In the genomic region with DNA sequence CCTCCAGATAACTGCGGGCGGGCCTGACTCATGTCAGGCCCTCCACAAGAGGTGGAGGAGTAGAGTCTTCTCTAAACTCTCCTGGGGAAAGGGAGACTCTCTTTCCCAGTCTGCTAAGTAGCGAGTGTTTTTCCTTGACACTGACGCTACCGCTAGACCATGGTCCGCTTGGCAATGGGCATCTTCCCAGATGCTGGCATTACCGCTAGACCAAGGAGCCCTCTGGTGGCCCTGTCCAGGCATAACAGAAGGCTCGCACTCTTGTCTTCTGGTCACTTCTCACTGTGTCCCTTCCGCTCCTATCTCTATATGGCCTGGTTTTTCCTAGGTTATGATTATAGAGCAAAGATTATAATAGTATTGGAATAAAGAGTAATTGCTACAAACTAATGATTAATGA, we compare ENCODE assay signal across 8 cellular contexts. TPM values are rescaled to one million over a fixed set of nuclear protein-coding genes. Genes with fewer than 3 reads are reported as not detected.
A peak's percentile ranks its signal among the peaks of the same experiment; 100 is the strongest.
DNase-seq lines count a peak whose midpoint lies in the region; ATAC-seq, FAIRE-seq and TF ChIP-seq lines count a peak whose summit lies in the region.
"Not testable (repeated sequence)": the region's sequence is repeated elsewhere in the genome, so short reads cannot be mapped to it uniquely, and the experiment has no call there.

No MANE protein-coding gene starts in this region.

- not testable (repeated sequence) for H3K4me1 ChIP-seq in GM12878 (ENCODE audit: control insufficient read depth, insufficient read depth, low read length)
- H3K4me1 ChIP-seq in esophagus muscularis mucosa (peaks cover 18 to 24% (median 19%) of the 10 kb centered on the region in 4 donors), psoas muscle (peaks cover 29% of the 10 kb centered on the region)

- SMC1A ChIA-PET in GM12878 (lab: Charles Lee; ENCODE audit: uncharacterized antibody, unreplicated experiment): not testable (repeated sequence)

- FAIRE-seq in GM12878 (lab: Jason Lieb, UNC): not testable (repeated sequence)

- RAD21 ChIA-PET in GM12878 (lab: Charles Lee; ENCODE audit: unreplicated experiment): not testable (repeated sequence)

- not testable (repeated sequence) for ATAC-seq in GM12878, psoas muscle

- not testable (repeated sequence) for H4K20me1 ChIP-seq in GM12878 (ENCODE audit: control insufficient read depth, insufficient read depth)

- peak; percentile 40 for TF ChIP-seq CTCF in AG04450 (IDR thresholded peaks at IDR 0.05; ENCODE audit: low read depth, low read length)
- peak; percentile 2 for TF ChIP-seq CTCF in GM10248 (IDR thresholded peaks at IDR 0.05; ENCODE audit: control extremely low read depth, extremely low read depth, low read depth, missing control alignments)
- TF ChIP-seq CTCF in LNCaP clone FGC (IDR thresholded peaks at IDR 0.05; ENCODE audit: control insufficient read depth, extremely low read depth, insufficient read depth): peak; percentile 41; the same call in 1 of the 2 replicates
- peak; percentile 34 for TF ChIP-seq CTCF in RWPE1 (conservative IDR thresholded peaks at IDR 0.05; ENCODE audit: low read depth)
- peak in 2 of 3 experiments; percentile 6 to 29; a peak in 1 of 6 replicates for TF ChIP-seq CTCF in GM12878 (IDR thresholded peaks at IDR 0.05 in 2 of 3, conservative IDR thresholded peaks at IDR 0.05 in 1 of 3; ENCODE audit: control insufficient read depth in 2 of 3, extremely low read depth in 1 of 3, insufficient read depth in 1 of 3, low read depth in 3 of 3, low read length in 3 of 3)
- TF ChIP-seq CTCF in esophagus muscularis mucosa (IDR thresholded peaks at IDR 0.05): peak; percentile 20 to 40 (median 24)
- TF ChIP-seq CTCF in kidney epithelial cell (IDR thresholded peaks at IDR 0.05; ENCODE audit: insufficient read depth, low read length, poor library complexity, severe bottlenecking): peak; percentile 12
- peak; percentile 34 for TF ChIP-seq CTCF in psoas muscle (IDR thresholded peaks at IDR 0.05)

- not testable (repeated sequence) for TF ChIP-seq RAD21 in GM12878 (IDR thresholded peaks at IDR 0.05; ENCODE audit: insufficient read depth, low read depth, low read length)

- POLR2A ChIA-PET in AG04450 (lab: Yijun Ruan, JAX); GM10248 (lab: Yijun Ruan, JAX); RWPE1 (lab: Yijun Ruan, JAX; ENCODE audit: low non-redundant PET); GM12878 (lab: Charles Lee): not testable (repeated sequence)

- H3K79me2 ChIP-seq in GM12878 (ENCODE audit: control insufficient read depth, insufficient read depth, low read length): not testable (repeated sequence)

- not testable (repeated sequence) for H3K27me3 ChIP-seq in AG04450 (ENCODE audit: control insufficient read depth, insufficient read depth, low read length); GM12878 (replicated peaks in 1 of 2; ENCODE audit: control insufficient read depth in 2 of 2, insufficient read depth in 2 of 2, low read length in 1 of 2); esophagus muscularis mucosa; kidney epithelial cell (ENCODE audit: control insufficient read depth, insufficient read depth, low read length); psoas muscle (ENCODE audit: insufficient read depth in 3 of 3, low read length in 2 of 3)

- peaks cover 14 to 30% of the 10 kb centered on the region in 2 experiments for H3K36me3 ChIP-seq in GM12878 (ENCODE audit: control insufficient read depth in 2 of 2, insufficient read depth in 2 of 2, low read length in 1 of 2)
- H3K36me3 ChIP-seq in esophagus muscularis mucosa: peaks cover 0 to 69% (median 39%) of the 10 kb centered on the region in 4 donors
- H3K36me3 ChIP-seq in kidney epithelial cell (ENCODE audit: control insufficient read depth, insufficient read depth, low read length): not testable (repeated sequence)
- peaks cover 0 to 70% of the 10 kb centered on the region in 2 donors for H3K36me3 ChIP-seq in psoas muscle (ENCODE audit: insufficient read depth in 1 of 2, low read depth in 1 of 2)

- not testable (repeated sequence) for TF ChIP-seq POLR2A in GM12878 (IDR thresholded peaks at IDR 0.05; ENCODE audit: low read depth, low read length); esophagus muscularis mucosa (IDR thresholded peaks at IDR 0.05; ENCODE audit: low read depth)

- not testable (repeated sequence) for H3K4me2 ChIP-seq in GM12878 (ENCODE audit: control insufficient read depth, insufficient read depth)

- BruUV-seq in GM12878 (replicated peaks; lab: Mats Ljungman, UMichigan): not testable (repeated sequence)

- not testable (repeated sequence) for H3K9ac ChIP-seq in GM12878 (ENCODE audit: control insufficient read depth, insufficient read depth, low read length)

- not testable (repeated sequence) for H2AFZ ChIP-seq in GM12878 (ENCODE audit: control insufficient read depth, low read depth, low read length)

- H3K9me3 ChIP-seq in AG04450 (ENCODE audit: control insufficient read depth, insufficient read depth, low read length); GM12878 (replicated peaks; ENCODE audit: control insufficient read depth, insufficient read depth, low read length); esophagus muscularis mucosa; psoas muscle: not testable (repeated sequence)

- not testable (repeated sequence) for H3K27ac ChIP-seq in AG04450 (ENCODE audit: low read depth, low read length); RWPE1; GM12878 (ENCODE audit: control insufficient read depth, insufficient read depth); esophagus muscularis mucosa (replicated peaks in 1 of 4); psoas muscle

- intact Hi-C loops in GM12878 (cut with micrococcal nuclease; ENCODE audit: unreplicated experiment); esophagus muscularis mucosa (cut with DNase I): not testable (repeated sequence)
- intact Hi-C loops in psoas muscle (cut with DNase I): loop anchor here in 1 of 2 donors (2.0 kb wide), 1 partner anchor 36 kb away; no protein-coding TSS in a partner anchor

- CTCF ChIA-PET in AG04450 (lab: Charles Lee); RWPE1 (lab: Yijun Ruan, JAX): not testable (repeated sequence)
- CTCF ChIA-PET in GM10248 (lab: Yijun Ruan, JAX): interaction anchor here (1.6 kb wide), 1 partner anchor 8 kb away, joined by 4 read pairs; no protein-coding TSS in a partner anchor
- CTCF ChIA-PET in GM12878 (lab: Yijun Ruan, JAX): interaction anchor here (0.8 kb wide), 1 partner anchor 9 kb away, joined by 3 read pairs; no protein-coding TSS in a partner anchor

- WGBS in GM12878 (ENCODE audit: insufficient coverage, insufficient replicate concordance, low lambda C conversion rate, missing lambda C conversion rate): 97% methylated on average over 9 of the region's 9 CpGs
- 91% methylated on average over 9 of the region's 9 CpGs for WGBS in esophagus muscularis mucosa
- 96 to 98% (median 97%) methylated on average over 9 of the region's 9 CpGs for WGBS in psoas muscle, 3 donors

- H3K4me3 ChIP-seq in AG04450 (ENCODE audit: low read depth, low read length); LNCaP clone FGC (ENCODE audit: low read depth, low read length); GM12878; esophagus muscularis mucosa; kidney epithelial cell (ENCODE audit: low read depth, low read length); psoas muscle: not testable (repeated sequence)

- DNase-seq in AG04450 (ENCODE audit: low read depth, low spot score); GM10248 (ENCODE audit: extremely low spot score); LNCaP clone FGC (ENCODE audit: low read depth); RWPE1 (ENCODE audit: low spot score); GM12878 (ENCODE audit: low read depth, low spot score); esophagus muscularis mucosa (ENCODE audit: extremely low spot score); kidney epithelial cell (ENCODE audit: low read depth); psoas muscle: not testable (repeated sequence)

- in situ Hi-C loops in GM12878 (cut with MboI): not testable (repeated sequence)

- TF ChIP-seq EP300 in GM12878 (IDR thresholded peaks at IDR 0.05; ENCODE audit: borderline replicate concordance in 1 of 2, control insufficient read depth in 1 of 2, low read depth in 2 of 2, low read length in 2 of 2); esophagus muscularis mucosa (IDR thresholded peaks at IDR 0.05): not testable (repeated sequence)

RNA-seq across cellular contexts. Expression of a gene that starts 28.5 kb away (rescaled TPM):
- 38.4 and 39.2 TPM in 2 replicates for polyA plus RNA-seq in AG04450 (2011; rRNA removed)
- polyA minus RNA-seq in AG04450 (2011; rRNA and poly(A)+ RNA removed): 74.1 and 75.7 TPM in 2 replicates
- total RNA-seq in GM12878 (2013; cell fraction: nucleolus; rRNA removed): 59.0 and 62.6 TPM in 2 replicates
- total RNA-seq in GM12878 (2014; rRNA removed): 17.5 and 21.2 TPM in 2 replicates
- total RNA-seq in GM12878 (2014; rRNA removed; fragmentation: Illumina TruSeq; extraction: Trizol): 11.0 and 11.9 TPM in 2 replicates
- 23.8 and 30.2 TPM in 2 replicates for total RNA-seq in GM12878 (2021)
- polyA plus RNA-seq in GM12878 (2011; ENCODE audit: low read depth): 5.6 TPM
- 15.2 and 19.2 TPM in 2 replicates for polyA plus RNA-seq in GM12878 (2011; rRNA removed)
- 18.5 and 23.2 TPM in 2 replicates for polyA plus RNA-seq in GM12878 (2011; cell fraction: cytosol; rRNA removed)
- polyA plus RNA-seq in GM12878 (2011; cell fraction: nucleus; rRNA removed): 68.1 and 95.2 TPM in 2 replicates
- 6.9 and 8.4 TPM in 2 replicates for polyA plus RNA-seq in GM12878 (2012)
- polyA plus RNA-seq in GM12878 (2014; fragmentation: Illumina TruSeq; extraction: Trizol): 16.4 and 18.4 TPM in 2 replicates
- 1 to 10 TPM; 2.5 to 3.2 TPM for polyA plus RNA-seq in GM12878 (2014; fragmentation: Nextera tagmentation; extraction: Ambion mirVana)
- 24.1 and 29.4 TPM in 2 replicates for polyA plus RNA-seq in GM12878 (2014; rRNA removed)
- polyA plus RNA-seq in GM12878 (2016; fragmentation: Nextera tagmentation; extraction: Ambion mirVana): 10 to 100 TPM; 10.8 to 12.2 TPM
- 36.1 and 36.3 TPM in 2 replicates for polyA minus RNA-seq in GM12878 (2011; rRNA and poly(A)+ RNA removed)
- 8.0 and 19.9 TPM in 2 replicates for polyA minus RNA-seq in GM12878 (2011; cell fraction: cytosol; rRNA and poly(A)+ RNA removed)
- polyA minus RNA-seq in GM12878 (2011; cell fraction: nucleus; rRNA and poly(A)+ RNA removed): 32.5 and 55.5 TPM in 2 replicates
- total RNA-seq in esophagus muscularis mucosa: 10 to 100 TPM; 13.6 to 16.4 (median 14.6) TPM
- total RNA-seq in kidney epithelial cell: 20.9 and 25.0 TPM in 2 replicates
- 1 to 10 TPM; 3.1 to 4.8 (median 3.8) TPM for total RNA-seq in psoas muscle
- polyA plus RNA-seq in psoas muscle: 1 to 10 TPM; 1.6 to 4.4 (median 2.7) TPM

RNA-seq across cellular contexts. Expression of a gene that starts 31.7 kb away (rescaled TPM):
- polyA plus RNA-seq in AG04450 (2011; rRNA removed): 15.9 and 20.3 TPM in 2 replicates
- 19.9 and 24.9 TPM in 2 replicates for polyA minus RNA-seq in AG04450 (2011; rRNA and poly(A)+ RNA removed)
- total RNA-seq in GM12878 (2013; cell fraction: nucleolus; rRNA removed): 66.7 and 70.4 TPM in 2 replicates
- total RNA-seq in GM12878 (2014; rRNA removed): 9.4 and 10.6 TPM in 2 replicates
- 10.2 and 11.6 TPM in 2 replicates for total RNA-seq in GM12878 (2014; rRNA removed; fragmentation: Illumina TruSeq; extraction: Trizol)
- total RNA-seq in GM12878 (2021): 16.5 and 17.4 TPM in 2 replicates
- 6.6 TPM for polyA plus RNA-seq in GM12878 (2011; ENCODE audit: low read depth)
- 18.4 and 21.5 TPM in 2 replicates for polyA plus RNA-seq in GM12878 (2011; rRNA removed)
- polyA plus RNA-seq in GM12878 (2011; cell fraction: cytosol; rRNA removed): 8.4 and 8.9 TPM in 2 replicates
- polyA plus RNA-seq in GM12878 (2011; cell fraction: nucleus; rRNA removed): 21.7 and 21.9 TPM in 2 replicates
- 6.2 and 6.9 TPM in 2 replicates for polyA plus RNA-seq in GM12878 (2012)
- 15.8 and 18.8 TPM in 2 replicates for polyA plus RNA-seq in GM12878 (2014; fragmentation: Illumina TruSeq; extraction: Trizol)
- polyA plus RNA-seq in GM12878 (2014; fragmentation: Nextera tagmentation; extraction: Ambion mirVana): 1 to 10 TPM; 2.3 to 2.7 TPM
- 10.0 and 10.3 TPM in 2 replicates for polyA plus RNA-seq in GM12878 (2014; rRNA removed)
- polyA plus RNA-seq in GM12878 (2016; fragmentation: Nextera tagmentation; extraction: Ambion mirVana): 10 to 100 TPM in 1 of 2 experiments, 1 to 10 TPM in 1; 8.3 to 10.0 TPM
- 21.8 and 37.4 TPM in 2 replicates for polyA minus RNA-seq in GM12878 (2011; rRNA and poly(A)+ RNA removed)
- 6.0 and 7.7 TPM in 2 replicates for polyA minus RNA-seq in GM12878 (2011; cell fraction: cytosol; rRNA and poly(A)+ RNA removed)
- 16.9 and 25.1 TPM in 2 replicates for polyA minus RNA-seq in GM12878 (2011; cell fraction: nucleus; rRNA and poly(A)+ RNA removed)
- 10 to 100 TPM; 12.6 to 19.1 (median 17.9) TPM for total RNA-seq in esophagus muscularis mucosa
- total RNA-seq in kidney epithelial cell: 12.5 and 13.9 TPM in 2 replicates
- 10 to 100 TPM; 23.2 to 25.0 (median 23.8) TPM for total RNA-seq in psoas muscle
- 10 to 100 TPM in 1 of 3 donors, 1 to 10 TPM in 2; 4.7 to 13.6 (median 5.3) TPM for polyA plus RNA-seq in psoas muscle
